24 cellular contexts compared by ENCODE assay signal in the genomic region with DNA sequence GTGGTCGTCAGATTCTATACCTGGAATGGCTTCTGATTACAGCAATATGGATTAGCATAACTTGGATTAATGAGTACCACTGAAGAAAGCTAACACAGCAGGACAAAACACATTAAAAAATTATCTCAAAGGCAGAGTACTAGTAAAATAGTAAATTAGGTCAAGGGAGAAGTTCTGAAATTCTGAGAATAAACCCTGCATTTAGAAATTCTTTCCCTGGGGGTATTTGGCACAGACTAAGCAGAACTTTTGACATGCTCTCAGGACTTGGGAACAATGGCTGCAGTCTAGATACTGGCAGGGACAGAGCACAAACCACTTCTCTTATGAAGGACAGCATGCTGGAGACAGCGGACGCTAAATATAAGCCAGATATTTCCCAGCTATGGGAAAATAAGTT.
DNase-seq lines count a peak whose midpoint lies in the region; ATAC-seq and TF ChIP-seq lines count a peak whose summit lies in the region.
"Had no signal": no experiment of that assay in that cellular context is flagged by ENCODE, and none has a peak within 500 bp of the region (broad histone marks: within the 10 kb centered on the region; RNA-seq: fewer than 3 reads in every experiment).

No MANE protein-coding gene starts in this region.

- intact Hi-C loops in activated T-helper 2 cell treated with anti-CD3 and anti-CD28 coated beads, Interferon-gamma antibody, Interleukin-2, Interleukin-4, amounts not matched to agents 10 μg/mL and 5 μg/mL and 100 μg/mL, durations not matched to agents 14 hours and 24 hours and 36 hours (cut with micrococcal nuclease), result no loop called here

- peak; percentile 49 for DNase-seq in NCI-H146 (lab: John Stamatoyannopoulos, UW)
- peak; percentile 17 for DNase-seq in cerebellar cortex (ENCODE audit: low spot score)
- peak; percentile 32 for DNase-seq in left kidney (ENCODE audit: low read depth, low spot score)
- DNase-seq in activated T-helper 2 cell treated with anti-CD3 and anti-CD28 coated beads, Interferon-gamma antibody, Interleukin-2, Interleukin-4, amounts not matched to agents 10 μg/mL and 5 μg/mL and 100 μg/mL, durations not matched to agents 14 hours and 24 hours and 36 hours (ENCODE audit: low spot score), result no peak
- DNase-seq in stimulated activated CD4-positive, alpha-beta T cell treated with anti-CD3 and anti-CD28 coated beads, Interleukin-12 subunit alpha, Interleukin-12 subunit beta, amount 100 ng/mL, for 4 hours, result no peak
- no peak for DNase-seq in CD1c-positive myeloid dendritic cell (ENCODE audit: extremely low spot score)
- DNase-seq: activated CD8-positive, alpha-beta T cell treated with anti-CD3 and anti-CD28 coated beads for 36 hours; activated gamma-delta T cell treated with Interleukin-2 at 50 U/mL for 16 hours; H9; IMR-90; left cardiac atrium; naive B cell; NCI-H1105 treated with DMSO at 0.1 percent for 48 hours; NCI-H2081 treated with DMSO at 0.1 percent for 48 hours; NCI-H345; stimulated activated CD8-positive, alpha-beta memory T cell treated with anti-CD3 and anti-CD28 coated beads, Interleukin-4, amount 100 ng/mL, for 48 hours; stimulated activated naive CD8-positive, alpha-beta T cell treated with anti-CD3 and anti-CD28 coated beads, Interleukin-15, amount 100 ng/mL, for 72 hours; thyroid gland had no signal

- no peak for TF ChIP-seq CTCF in 22Rv1 (IDR thresholded peaks at IDR 0.05)

- no peak for ATAC-seq in GM21723 (IDR thresholded peaks at IDR 0.05; ENCODE audit: unreplicated experiment)
- ATAC-seq: activated CD8-positive, alpha-beta T cell treated with anti-CD3 and anti-CD28 coated beads for 36 hours; stimulated activated naive CD8-positive, alpha-beta T cell treated with anti-CD3 and anti-CD28 coated beads, Interleukin-15, amount 100 ng/mL, for 72 hours had no signal

- H3K9me3 Mint-ChIP-seq in activated T-helper 2 cell treated with anti-CD3 and anti-CD28 coated beads, Interferon-gamma antibody, Interleukin-2, Interleukin-4, amounts not matched to agents 10 μg/mL and 5 μg/mL and 100 μg/mL, durations not matched to agents 14 hours and 24 hours and 36 hours, result no peaks in the 10 kb centered on the region

- peak overlapping the region; percentile 76 for H3K27ac ChIP-seq in 22Rv1
- H3K27ac ChIP-seq: BLaER1, skin epidermis, thyroid gland, vagina had no signal

- H3K27me3 Mint-ChIP-seq in activated T-helper 2 cell treated with anti-CD3 and anti-CD28 coated beads, Interferon-gamma antibody, Interleukin-2, Interleukin-4, amounts not matched to agents 10 μg/mL and 5 μg/mL and 100 μg/mL, durations not matched to agents 14 hours and 24 hours and 36 hours (ENCODE audit: low read depth), result no peaks in the 10 kb centered on the region
- H3K27me3 Mint-ChIP-seq: activated CD8-positive, alpha-beta T cell treated with anti-CD3 and anti-CD28 coated beads for 36 hours; naive B cell; stimulated activated naive CD8-positive, alpha-beta T cell treated with anti-CD3 and anti-CD28 coated beads, Interleukin-15, amount 100 ng/mL, for 72 hours had no signal

- no peak overlapping the region for H3K4me3 Mint-ChIP-seq in activated T-helper 2 cell treated with anti-CD3 and anti-CD28 coated beads, Interferon-gamma antibody, Interleukin-2, Interleukin-4, amounts not matched to agents 10 μg/mL and 5 μg/mL and 100 μg/mL, durations not matched to agents 14 hours and 24 hours and 36 hours (ENCODE audit: low read depth)
- H3K4me3 Mint-ChIP-seq: activated CD8-positive, alpha-beta T cell treated with anti-CD3 and anti-CD28 coated beads for 36 hours; H9; mesothelial cell of epicardium; naive B cell; stimulated activated naive CD8-positive, alpha-beta T cell treated with anti-CD3 and anti-CD28 coated beads, Interleukin-15, amount 100 ng/mL, for 72 hours had no signal

- no peaks in the 10 kb centered on the region for H3K4me1 Mint-ChIP-seq in activated T-helper 2 cell treated with anti-CD3 and anti-CD28 coated beads, Interferon-gamma antibody, Interleukin-2, Interleukin-4, amounts not matched to agents 10 μg/mL and 5 μg/mL and 100 μg/mL, durations not matched to agents 14 hours and 24 hours and 36 hours (ENCODE audit: low read depth)
- H3K4me1 Mint-ChIP-seq: H9; naive B cell; stimulated activated naive CD8-positive, alpha-beta T cell treated with anti-CD3 and anti-CD28 coated beads, Interleukin-15, amount 100 ng/mL, for 72 hours had no signal

- no peaks in the 10 kb centered on the region for H3K36me3 Mint-ChIP-seq in activated T-helper 2 cell treated with anti-CD3 and anti-CD28 coated beads, Interferon-gamma antibody, Interleukin-2, Interleukin-4, amounts not matched to agents 10 μg/mL and 5 μg/mL and 100 μg/mL, durations not matched to agents 14 hours and 24 hours and 36 hours (ENCODE audit: low read depth)
- H3K36me3 Mint-ChIP-seq: naive B cell had no signal

- H3K27ac Mint-ChIP-seq in activated T-helper 2 cell treated with anti-CD3 and anti-CD28 coated beads, Interferon-gamma antibody, Interleukin-2, Interleukin-4, amounts not matched to agents 10 μg/mL and 5 μg/mL and 100 μg/mL, durations not matched to agents 14 hours and 24 hours and 36 hours, result no peak overlapping the region
- H3K27ac Mint-ChIP-seq: activated CD8-positive, alpha-beta T cell treated with anti-CD3 and anti-CD28 coated beads for 36 hours; H9; mesothelial cell of epicardium; naive B cell; stimulated activated naive CD8-positive, alpha-beta T cell treated with anti-CD3 and anti-CD28 coated beads, Interleukin-15, amount 100 ng/mL, for 72 hours had no signal

Comparison
In these comparisons a context has a peak if more than half of its experiments do, and no peak if none do; other contexts are left out.
1. DNase-seq: peak in NCI-H146 (single experiment), cerebellar cortex (single experiment) and left kidney (single experiment); none in activated T-helper 2 cell treated with anti-CD3 and anti-CD28 coated beads, Interferon-gamma antibody, Interleukin-2, Interleukin-4, amounts not matched to agents 10 μg/mL and 5 μg/mL and 100 μg/mL, durations not matched to agents 14 hours and 24 hours and 36 hours (single experiment), stimulated activated CD4-positive, alpha-beta T cell treated with anti-CD3 and anti-CD28 coated beads, Interleukin-12 subunit alpha, Interleukin-12 subunit beta, amount 100 ng/mL, for 4 hours (single experiment) and CD1c-positive myeloid dendritic cell (single experiment).